ENCODE assay signal across 10 cellular contexts in the genomic region with DNA sequence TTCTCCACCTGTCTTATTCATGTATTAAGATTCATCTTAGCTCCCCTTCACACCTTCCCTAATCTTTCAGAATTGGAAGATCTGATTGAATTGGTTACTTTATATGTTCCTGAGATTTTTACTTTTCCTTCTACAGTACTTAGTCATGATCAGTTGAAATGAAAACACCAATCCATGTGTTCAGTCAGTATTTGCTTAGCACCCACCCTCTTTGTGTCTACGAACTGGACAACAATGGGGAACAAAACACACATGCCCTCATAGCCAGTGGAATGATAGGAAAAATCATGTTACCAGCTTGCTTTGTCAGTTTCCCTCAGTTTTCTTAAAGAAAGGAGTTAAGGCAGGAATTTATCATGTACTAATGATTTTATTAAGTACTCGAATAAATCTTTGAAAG. TPM values are rescaled to one million over a fixed set of nuclear protein-coding genes. Genes with fewer than 3 reads are reported as not detected.
DNase-seq lines count a peak whose midpoint lies in the region; ATAC-seq and TF ChIP-seq lines count a peak whose summit lies in the region.
"Had no signal": no experiment of that assay in that cellular context is flagged by ENCODE, and none has a peak within 500 bp of the region (broad histone marks: within the 10 kb centered on the region; RNA-seq: fewer than 3 reads in every experiment).

No MANE protein-coding gene starts in this region.

- H3K9me3 ChIP-seq in CD4-positive, alpha-beta T cell (ENCODE audit: control insufficient read depth, low read length), result no peaks in the 10 kb centered on the region
- H3K9me3 ChIP-seq in iPS-18c (ENCODE audit: control insufficient read depth, insufficient read depth, low read length), result no peaks in the 10 kb centered on the region

- H3K27ac Mint-ChIP-seq in CD4-positive, alpha-beta T cell, result peak overlapping the region; percentile 100
- H3K27ac Mint-ChIP-seq in HFFc6, result peak overlapping the region; percentile 100
- H3K27ac Mint-ChIP-seq in activated T-helper 17 cell treated with anti-CD3 and anti-CD28 coated beads, Interleukin-2, amount 50 U/mL, for 72 hours, result peak overlapping the region; percentile 81

- peak overlapping the region; percentile 28; the same call in 1 of the 2 replicates for H3K4me3 ChIP-seq in iPS-18c (ENCODE audit: insufficient read depth, low read depth, low read length)

- H3K4me3 Mint-ChIP-seq in CD4-positive, alpha-beta T cell, result peak overlapping the region; percentile 88
- peak overlapping the region; percentile 97 for H3K4me3 Mint-ChIP-seq in HFFc6
- H3K4me3 Mint-ChIP-seq in activated T-helper 17 cell treated with anti-CD3 and anti-CD28 coated beads, Interleukin-2, amount 50 U/mL, for 72 hours, result peak overlapping the region; percentile 94

- no peak for ATAC-seq in CD4-positive, alpha-beta T cell (ENCODE audit: poor library complexity)
- no peak for ATAC-seq in activated T-helper 17 cell treated with anti-CD3 and anti-CD28 coated beads, Interleukin-2, amount 50 U/mL, for 72 hours (replicated peaks)
- no peak for ATAC-seq in HG02870 (IDR thresholded peaks at IDR 0.05; ENCODE audit: unreplicated experiment)
- ATAC-seq in GM21786 (IDR thresholded peaks at IDR 0.05; ENCODE audit: unreplicated experiment), result no peak
- ATAC-seq in HG03460 (IDR thresholded peaks at IDR 0.05; ENCODE audit: unreplicated experiment), result no peak

- DNase-seq in CD4-positive, alpha-beta T cell, result no peak
- DNase-seq in HFFc6 (no peak), A172 (ENCODE audit: low spot score) (no peak)
- DNase-seq: activated CD8-positive, alpha-beta memory T cell treated with anti-CD3 and anti-CD28 coated beads, Interleukin-2, amount 50 U/mL, for 48 hours; GF-D8 had no signal

- H3K27me3 Mint-ChIP-seq in CD4-positive, alpha-beta T cell, result no peaks in the 10 kb centered on the region
- peaks cover 13% of the 10 kb centered on the region for H3K27me3 Mint-ChIP-seq in HFFc6 (ENCODE audit: insufficient read depth)
- H3K27me3 Mint-ChIP-seq in activated T-helper 17 cell treated with anti-CD3 and anti-CD28 coated beads, Interleukin-2, amount 50 U/mL, for 72 hours, result no peaks in the 10 kb centered on the region

- H3K36me3 Mint-ChIP-seq in CD4-positive, alpha-beta T cell (ENCODE audit: low read depth), result peaks cover 65% of the 10 kb centered on the region
- H3K36me3 Mint-ChIP-seq in HFFc6 (ENCODE audit: low read depth), result peaks cover 35% of the 10 kb centered on the region
- H3K36me3 Mint-ChIP-seq in activated T-helper 17 cell treated with anti-CD3 and anti-CD28 coated beads, Interleukin-2, amount 50 U/mL, for 72 hours (ENCODE audit: low read depth), result peaks cover 100% of the 10 kb centered on the region

- POLR2A ChIA-PET in CD4-positive, alpha-beta T cell (lab: Charles Lee), result interaction anchor here (1.6 kb wide), 1 partner anchor 99 kb away, joined by 4 read pairs; no protein-coding TSS in a partner anchor

- H3K27ac ChIP-seq in CD4-positive, alpha-beta T cell (ENCODE audit: low read depth, low read length), result no peak overlapping the region

- TF ChIP-seq CTCF in CD4-positive, alpha-beta T cell (IDR thresholded peaks at IDR 0.05), result no peak
- no peak for TF ChIP-seq CTCF in HFFc6 (IDR thresholded peaks at IDR 0.05)

- peaks cover 43% of the 10 kb centered on the region for H3K4me1 Mint-ChIP-seq in CD4-positive, alpha-beta T cell (ENCODE audit: low read depth)
- peaks cover 31% of the 10 kb centered on the region for H3K4me1 Mint-ChIP-seq in HFFc6 (ENCODE audit: low read depth)
- peaks cover 16% of the 10 kb centered on the region for H3K4me1 Mint-ChIP-seq in activated T-helper 17 cell treated with anti-CD3 and anti-CD28 coated beads, Interleukin-2, amount 50 U/mL, for 72 hours

- CTCF ChIA-PET in CD4-positive, alpha-beta T cell (lab: Charles Lee), result interaction anchor here (1.3 kb wide), 1 partner anchor 85 kb away, joined by 3 read pairs; no protein-coding TSS in a partner anchor

- no peaks in the 10 kb centered on the region for H3K27me3 ChIP-seq in CD4-positive, alpha-beta T cell (ENCODE audit: control insufficient read depth, insufficient read depth, low read length)

- intact Hi-C loops in CD4-positive, alpha-beta T cell (cut with DNase I, micrococcal nuclease), result loop anchor here (5.0 to 10.0 kb wide), 5 partner anchors 345 to 1378 kb away; a partner anchor contains a TSS

- no peaks in the 10 kb centered on the region for H3K9me3 Mint-ChIP-seq in CD4-positive, alpha-beta T cell
- H3K9me3 Mint-ChIP-seq in HFFc6, result no peaks in the 10 kb centered on the region
- H3K9me3 Mint-ChIP-seq in activated T-helper 17 cell treated with anti-CD3 and anti-CD28 coated beads, Interleukin-2, amount 50 U/mL, for 72 hours, result no peaks in the 10 kb centered on the region

RNA-seq across cellular contexts. Expression of a gene that starts 2.0 kb away (rescaled TPM):
- 10 to 100 TPM; 24.2 to 25.1 TPM for total RNA-seq in CD4-positive, alpha-beta T cell
- 10 to 100 TPM in 5 of 6 experiments, 1 to 10 TPM in 1; 8.2 to 14.3 (median 13.0) TPM for total RNA-seq in HFFc6 (2021; fragmentation: NEBNext Ultra II Directional; extraction: Animal tissue kit (Norgen Biotek cat#: 25700))
- 10 to 100 TPM; 31.4 to 39.9 TPM for total RNA-seq in activated T-helper 17 cell treated with anti-CD3 and anti-CD28 coated beads, Interleukin-2, amount 50 U/mL, for 72 hours
- 42.4 and 42.6 TPM in 2 replicates for total RNA-seq in A172 (2014; rRNA removed; shearing (Covaris generic))

RNA-seq across cellular contexts. Expression of a gene that starts 3.0 kb away (rescaled TPM):
- 100 to 1,000 TPM; 152 to 157 TPM for total RNA-seq in CD4-positive, alpha-beta T cell
- total RNA-seq in HFFc6 (2021; fragmentation: NEBNext Ultra II Directional; extraction: Animal tissue kit (Norgen Biotek cat#: 25700)), result 100 to 1,000 TPM; 130 to 148 (median 135) TPM
- 100 to 1,000 TPM; 111 to 123 TPM for total RNA-seq in activated T-helper 17 cell treated with anti-CD3 and anti-CD28 coated beads, Interleukin-2, amount 50 U/mL, for 72 hours
- total RNA-seq in A172 (2014; rRNA removed; shearing (Covaris generic)), result 154 and 174 TPM in 2 replicates

RNA-seq across cellular contexts. Expression of a gene that starts 56.9 kb away (rescaled TPM):
- 1 to 10 TPM; 6.2 to 6.6 TPM for total RNA-seq in CD4-positive, alpha-beta T cell
- total RNA-seq in HFFc6 (2021; fragmentation: NEBNext Ultra II Directional; extraction: Animal tissue kit (Norgen Biotek cat#: 25700)), result 1 to 10 TPM; 7.1 to 8.7 (median 7.7) TPM
- 1 to 10 TPM; 6.2 to 9.2 TPM for total RNA-seq in activated T-helper 17 cell treated with anti-CD3 and anti-CD28 coated beads, Interleukin-2, amount 50 U/mL, for 72 hours
- 16.6 and 17.1 TPM in 2 replicates for total RNA-seq in A172 (2014; rRNA removed; shearing (Covaris generic))
